24 cellular contexts compared by ENCODE assay signal in genomic region chr4:123433976-123434375, GRCh38. TPM values are rescaled to one million over a fixed set of nuclear protein-coding genes. Genes with fewer than 3 reads are reported as not detected.
DNase-seq lines count a peak whose midpoint lies in the region; ATAC-seq, FAIRE-seq and TF ChIP-seq lines count a peak whose summit lies in the region.
"Had no signal": no experiment of that assay in that cellular context is flagged by ENCODE, and none has a peak within 500 bp of the region (broad histone marks: within the 10 kb centered on the region; RNA-seq: fewer than 3 reads in every experiment).

No MANE protein-coding gene starts in this region.

- peak overlapping the region; percentile 98 for H2BK120ac ChIP-seq in neuronal stem cell (ENCODE audit: low read depth, low read length)

- H3K23ac ChIP-seq in neuronal stem cell (ENCODE audit: low read depth, low read length, poor library complexity) = no peak overlapping the region

- H4K20me1 ChIP-seq in K562 (replicated peaks; ENCODE audit: control insufficient read depth, insufficient read depth, low read length) (no peaks in the 10 kb centered on the region), Karpas-422 (ENCODE audit: insufficient read depth, low read depth, low read length) (no peaks in the 10 kb centered on the region)
- H4K20me1 ChIP-seq: BLaER1 had no signal

- H3K36me3 ChIP-seq in K562 (ENCODE audit: control insufficient read depth, insufficient read depth, low read length) (no peaks in the 10 kb centered on the region), neuronal stem cell (replicated peaks in 1 of 2; ENCODE audit: control insufficient read depth in 2 of 2, insufficient read depth in 2 of 2, low read length in 2 of 2) (no peaks in the 10 kb centered on the region), gastrocnemius medialis (no peaks in the 10 kb centered on the region), Karpas-422 (ENCODE audit: insufficient read depth, low read length) (no peaks in the 10 kb centered on the region)
- H3K36me3 ChIP-seq: BLaER1 had no signal

- H3K4me1 ChIP-seq in K562 (replicated peaks in 1 of 2; ENCODE audit: control insufficient read depth in 2 of 2, insufficient read depth in 2 of 2, low read length in 2 of 2) (peaks cover 0 to 4% of the 10 kb centered on the region in 2 experiments; a peak in 1 of 5 replicates), neuronal stem cell (ENCODE audit: control insufficient read depth in 2 of 2, insufficient read depth in 1 of 2, low read depth in 1 of 2, low read length in 2 of 2) (no peaks in the 10 kb centered on the region), gastrocnemius medialis (peaks cover 5 to 9% of the 10 kb centered on the region in 2 donors), Karpas-422 (ENCODE audit: low read length) (no peaks in the 10 kb centered on the region)
- H3K4me1 ChIP-seq: BLaER1 had no signal

- peak overlapping the region; percentile 85 for H3K18ac ChIP-seq in neuronal stem cell (ENCODE audit: low read length)

- H3K9me2 ChIP-seq in Karpas-422 (replicated peaks; ENCODE audit: insufficient read depth, low read length) = no peaks in the 10 kb centered on the region

- H3K79me1 ChIP-seq in neuronal stem cell (ENCODE audit: low read depth, low read length) = no peaks in the 10 kb centered on the region

- H4K91ac ChIP-seq in neuronal stem cell (ENCODE audit: low read depth, low read length, poor library complexity) = no peak overlapping the region

- no peak for ATAC-seq in K562
- ATAC-seq in gastrocnemius medialis = peak; percentile 36 to 81
- ATAC-seq in GM18870 (IDR thresholded peaks at IDR 0.05; ENCODE audit: unreplicated experiment) = no peak
- ATAC-seq: CD8-positive, alpha-beta T cell had no signal

- POLR2A ChIA-PET in K562 (lab: Yijun Ruan, JAX) = no interaction called here

- 19% methylated on average over 9 of the region's 9 CpGs for WGBS in K562 (ENCODE audit: insufficient coverage, low coverage, missing lambda C conversion rate)
- no CpG with 5 or more reads among the region's 9 CpGs for WGBS in neuronal stem cell (ENCODE audit: extremely low coverage in 2 of 2, insufficient read length in 2 of 2, insufficient replicate concordance in 1 of 2), 2 donors

- H3K79me2 ChIP-seq in K562 (ENCODE audit: control insufficient read depth, insufficient read depth, low read length) (no peaks in the 10 kb centered on the region), Karpas-422 (ENCODE audit: low read length) (no peaks in the 10 kb centered on the region)

- H3K9me3 ChIP-seq in K562 (replicated peaks; ENCODE audit: control insufficient read depth, insufficient read depth, low read depth, low read length) = peaks cover 3% of the 10 kb centered on the region
- peaks cover 12 to 23% of the 10 kb centered on the region in 2 donors for H3K9me3 ChIP-seq in neuronal stem cell (replicated peaks in 1 of 2; ENCODE audit: control insufficient read depth in 2 of 2, insufficient read depth in 1 of 2, low read depth in 1 of 2, low read length in 2 of 2)
- no peaks in the 10 kb centered on the region for H3K9me3 ChIP-seq in gastrocnemius medialis
- H3K9me3 ChIP-seq in Karpas-422 (ENCODE audit: low read length) = no peaks in the 10 kb centered on the region

- no peak for TF ChIP-seq RAD21 in K562 (CRISPR knock-in tag; conservative IDR thresholded peaks at IDR 0.05 in 1 of 2, IDR thresholded peaks at IDR 0.05 in 1 of 2)

- peak; percentile 17 for DNase-seq in NCI-H82 (lab: John Stamatoyannopoulos, UW)
- DNase-seq in NCI-H82 treated with DMSO at 0.1 percent for 48 hours (lab: John Stamatoyannopoulos, UW; ENCODE audit: unreplicated experiment) = no peak
- DNase-seq in K562 (ENCODE audit: extremely low read depth in 1 of 4, low spot score in 3 of 4) = no peak
- DNase-seq in neuronal stem cell (ENCODE audit: low spot score) = no peak
- no peak for DNase-seq in gastrocnemius medialis
- DNase-seq in hepatic stellate cell (ENCODE audit: low spot score) = no peak
- no peak for DNase-seq in Karpas-422
- DNase-seq: Caco-2; CD4-positive, CD25-positive, alpha-beta regulatory T cell; CD8-positive, alpha-beta T cell; DMS153; DND-41; GM23248; H7; HCEC 1CT had no signal

- H2BK15ac ChIP-seq in neuronal stem cell (ENCODE audit: low read length) = no peak overlapping the region

- peak overlapping the region; percentile 26 for H2AK5ac ChIP-seq in neuronal stem cell (ENCODE audit: low read depth, low read length)

- peak overlapping the region; percentile 37; the same call in 1 of the 2 replicates for H2AFZ ChIP-seq in K562 (ENCODE audit: low read depth, low read length)
- H2AFZ ChIP-seq in neuronal stem cell (ENCODE audit: low read length) = no peak overlapping the region
- H2AFZ ChIP-seq in Karpas-422 (ENCODE audit: low read length) = no peak overlapping the region
- H2AFZ ChIP-seq: GM23248 had no signal

- no peak overlapping the region; a peak in 1 of 4 replicates for H3K9ac ChIP-seq in K562 (ENCODE audit: insufficient read depth in 1 of 2, low read depth in 2 of 2, low read length in 2 of 2)
- no peak overlapping the region for H3K9ac ChIP-seq in neuronal stem cell (ENCODE audit: low read depth, low read length, poor library complexity)
- no peak overlapping the region for H3K9ac ChIP-seq in Karpas-422 (ENCODE audit: low read length)
- H3K9ac ChIP-seq: BLaER1, GM23248 had no signal

- H3K14ac ChIP-seq in neuronal stem cell (ENCODE audit: low read length) = no peak overlapping the region

- intact Hi-C loops in K562 (cut with micrococcal nuclease) = no loop called here
- intact Hi-C loops in gastrocnemius medialis (cut with DNase I; ENCODE audit: low total_unique reads) = no loop called here

- no peaks in the 10 kb centered on the region for H3K27me3 ChIP-seq in K562 (ENCODE audit: control insufficient read depth in 2 of 2, insufficient read depth in 2 of 2, low read length in 2 of 2)
- no peaks in the 10 kb centered on the region for H3K27me3 ChIP-seq in neuronal stem cell (ENCODE audit: control insufficient read depth in 3 of 3, insufficient read depth in 3 of 3, low read depth in 1 of 3, low read length in 3 of 3)
- no peaks in the 10 kb centered on the region for H3K27me3 ChIP-seq in gastrocnemius medialis
- no peaks in the 10 kb centered on the region for H3K27me3 ChIP-seq in Karpas-422 (ENCODE audit: low read length)
- H3K27me3 ChIP-seq: BLaER1 had no signal

- no peaks in the 10 kb centered on the region for H3K9me1 ChIP-seq in K562 (ENCODE audit: control insufficient read depth, insufficient read depth, low read length)

- in situ Hi-C loops in K562 (cut with MboI) (no loop called here), gastrocnemius medialis (cut with MboI; ENCODE audit: low sequenced_read_pairs in 4 of 4) (no loop called here)

- no peak for TF ChIP-seq CTCF in K562 (IDR thresholded peaks at IDR 0.05 in 2 of 3, conservative IDR thresholded peaks at IDR 0.05 in 1 of 3; ENCODE audit: insufficient read depth in 2 of 3, low read depth in 1 of 3, low read length in 3 of 3)
- no peak for TF ChIP-seq CTCF in gastrocnemius medialis (IDR thresholded peaks at IDR 0.05 in 4 of 5, conservative IDR thresholded peaks at IDR 0.05 in 1 of 5)

- no peak overlapping the region for H2BK5ac ChIP-seq in neuronal stem cell (ENCODE audit: low read length)

- H3K4ac ChIP-seq in neuronal stem cell (ENCODE audit: low read length) = no peak overlapping the region

- H3K4me2 ChIP-seq in K562 (ENCODE audit: insufficient read depth, low read length) (no peak overlapping the region), neuronal stem cell (ENCODE audit: insufficient read depth, low read length, poor library complexity, severe bottlenecking) (no peak overlapping the region), Karpas-422 (ENCODE audit: low read depth, low read length, poor library complexity, severe bottlenecking) (no peak overlapping the region)
- H3K4me2 ChIP-seq: BLaER1 had no signal

- no TSS peak for BruUV-seq in K562 (replicated peaks; lab: Mats Ljungman, UMichigan)

- no peak overlapping the region for H4K8ac ChIP-seq in neuronal stem cell (ENCODE audit: low read depth, low read length)

- H3K4me3 ChIP-seq in K562 (no peak overlapping the region), neuronal stem cell (ENCODE audit: low read length in 2 of 2) (no peak overlapping the region), gastrocnemius medialis (no peak overlapping the region), Karpas-422 (ENCODE audit: low read length) (no peak overlapping the region)
- H3K4me3 ChIP-seq: BLaER1, GM23248 had no signal

- no peak for FAIRE-seq in K562 (lab: Jason Lieb, UNC)
- FAIRE-seq: A204.1, G401.6, GM12892, GM19239, H1 had no signal

- no peak for TF ChIP-seq EP300 in K562 (IDR thresholded peaks at IDR 0.05; ENCODE audit: low read length)

- H3K27ac ChIP-seq in K562 (ENCODE audit: extremely low read depth, low read depth, low read length) = no peak overlapping the region
- no peak overlapping the region for H3K27ac ChIP-seq in neuronal stem cell (replicated peaks; ENCODE audit: low read length)
- H3K27ac ChIP-seq in gastrocnemius medialis = peak overlapping the region in 3 of 4 donors; percentile 38 to 50 (median 49)
- H3K27ac ChIP-seq in Karpas-422 (ENCODE audit: low read length) = no peak overlapping the region
- H3K27ac ChIP-seq: 22Rv1, BLaER1, C4-2B, GM23248 had no signal

- CTCF ChIA-PET in K562 (lab: Yijun Ruan, JAX; ENCODE audit: low intra/inter-chr PET ratio) = no interaction called here

- H2BK12ac ChIP-seq in neuronal stem cell (ENCODE audit: low read length) = peak overlapping the region; percentile 50

- TF ChIP-seq POLR2A in K562 (conservative IDR thresholded peaks at IDR 0.05) = no peak
- no peak for TF ChIP-seq POLR2A in gastrocnemius medialis (IDR thresholded peaks at IDR 0.05)

RNA-seq across cellular contexts. Expression of gene SPRY1, which starts 37.4 kb away (rescaled TPM):
- total RNA-seq in K562 (2011; cell fraction: chromatin; rRNA removed; ENCODE audit: low replicate concordance) = 3.2 TPM in 2 replicates
- total RNA-seq in K562 (2011; cell fraction: nucleolus; rRNA removed) = 1.4 and 2.3 TPM in 2 replicates
- total RNA-seq in K562 (2011; cell fraction: nucleoplasm; rRNA removed) = 2.4 and 3.0 TPM in 2 replicates
- 0.37 and 1.9 TPM in 2 replicates for total RNA-seq in K562 (2014; rRNA removed)
- 0.25 and 0.54 TPM in 2 replicates for total RNA-seq in K562 (2014; rRNA removed; fragmentation: Illumina TruSeq; extraction: Trizol)
- 0.15 and 0.29 TPM in 2 replicates for total RNA-seq in K562 (2015; rRNA removed; fragmentation: Illumina TruSeq; extraction: Trizol)
- 1.00 and 1.0 TPM in 2 replicates for total RNA-seq in K562 (2021)
- 0.91 and 1.1 TPM in 2 replicates for polyA plus RNA-seq in K562 (2011; rRNA removed)
- polyA plus RNA-seq in K562 (2011; cell fraction: cytosol; rRNA removed) = 0.66 and 1.4 TPM in 2 replicates
- polyA plus RNA-seq in K562 (2011; cell fraction: nucleus; rRNA removed) = 1.5 and 1.9 TPM in 2 replicates
- 0.30 and 0.32 TPM in 2 replicates for polyA plus RNA-seq in K562 (2012)
- polyA plus RNA-seq in K562 (2014; fragmentation: Illumina TruSeq; extraction: Trizol) = 0.36 and 0.55 TPM in 2 replicates
- under 1 TPM in 1 of 2 experiments, not detected in 1; 0.18 TPM for polyA plus RNA-seq in K562 (2014; fragmentation: Nextera tagmentation; extraction: Ambion mirVana)
- polyA plus RNA-seq in K562 (2014; rRNA removed) = 0.36 and 0.81 TPM in 2 replicates
- 1.1 and 2.4 TPM in 2 replicates for polyA minus RNA-seq in K562 (2011; rRNA and poly(A)+ RNA removed)
- polyA minus RNA-seq in K562 (2011; cell fraction: cytosol; rRNA and poly(A)+ RNA removed) = 0.67 and 1.3 TPM in 2 replicates
- polyA minus RNA-seq in K562 (2011; cell fraction: nucleus; rRNA and poly(A)+ RNA removed) = 1.8 and 3.6 TPM in 2 replicates
- polyA plus RNA-seq in neuronal stem cell (2013, experiment 1 of 2) = 92.4 TPM
- polyA plus RNA-seq in neuronal stem cell (2013, experiment 2 of 2) = 97.0 TPM
- total RNA-seq in gastrocnemius medialis = 10 to 100 TPM; 32.8 to 72.2 (median 50.9) TPM
- not detected in 2 replicates for total RNA-seq in Karpas-422 (2014; rRNA removed; shearing (Covaris generic); ENCODE audit: low replicate concordance)

Comparison
In these comparisons a context has a peak if more than half of its experiments do, and no peak if none do; other contexts are left out.
1. ATAC-seq: peak in gastrocnemius medialis (2 of 2); none in K562 (single experiment) and GM18870 (single experiment).
2. H3K27ac ChIP-seq: peak in gastrocnemius medialis (3 of 4); none in K562 (single experiment), neuronal stem cell (single experiment) and Karpas-422 (single experiment).
3. RNA of gene SPRY1, which starts 37.4 kb away (total RNA-seq): 32.8 to 72.2 TPM in gastrocnemius medialis; 0.15 to 3.2 TPM in K562 and not detected in Karpas-422; every median in the first group is over 4 times any median in the second.